Comparison of ENCODE assay signal across 10 cellular contexts in the genomic region with DNA sequence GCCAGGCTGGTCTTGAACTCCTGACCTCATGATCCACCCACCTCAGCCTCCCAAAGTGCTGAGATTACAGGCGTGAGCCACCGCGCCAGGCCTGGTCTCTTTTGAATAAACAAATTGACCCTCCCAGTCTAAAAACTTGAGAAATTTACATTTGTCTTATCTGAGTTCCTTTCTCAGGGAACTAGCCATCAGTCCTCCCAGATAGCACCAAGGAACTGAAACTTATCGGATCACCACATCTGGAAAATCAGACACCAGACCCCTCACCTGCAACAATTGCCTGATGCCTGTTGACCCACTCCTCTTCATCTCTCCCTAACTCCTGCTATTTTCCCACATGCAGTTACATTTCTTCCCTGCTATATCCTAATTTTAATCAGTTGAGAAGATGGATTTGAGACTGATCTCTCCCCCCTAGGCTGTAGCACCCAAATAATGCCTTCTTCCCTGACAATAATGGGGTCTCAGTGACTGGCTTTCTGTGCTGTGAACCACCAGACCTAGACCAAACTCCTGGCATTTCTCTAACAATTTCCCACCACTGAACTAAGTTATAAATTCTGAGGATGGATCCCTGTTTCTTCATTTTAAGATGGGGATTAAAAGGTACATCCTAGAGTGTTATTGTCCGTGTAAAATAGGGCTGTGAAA. TPM values are rescaled to one million over a fixed set of nuclear protein-coding genes. Genes with fewer than 3 reads are reported as not detected.
DNase-seq lines count a peak whose midpoint lies in the region; ATAC-seq, FAIRE-seq and TF ChIP-seq lines count a peak whose summit lies in the region.
"Had no signal": no experiment of that assay in that cellular context is flagged by ENCODE, and none has a peak within 500 bp of the region (broad histone marks: within the 10 kb centered on the region; RNA-seq: fewer than 3 reads in every experiment).

No MANE protein-coding gene starts in this region.

- peaks cover 49% of the 10 kb centered on the region for H3K36me3 Mint-ChIP-seq in activated T-cell treated with anti-CD3 and anti-CD28 coated beads, Interleukin-2, amount 50 U/mL, for 24 hours (ENCODE audit: low read depth)
- peaks cover 37 to 42% of the 10 kb centered on the region in 2 donors for H3K36me3 Mint-ChIP-seq in activated naive CD4-positive, alpha-beta T cell treated with anti-CD3 and anti-CD28 coated beads, Interleukin-2, amount 50 U/mL, for 72 hours

- H3K36me3 ChIP-seq in HepG2 (replicated peaks in 1 of 2; ENCODE audit: control insufficient read depth in 1 of 2, insufficient read depth in 2 of 2, low read length in 2 of 2) = no peaks in the 10 kb centered on the region
- peaks cover 0 to 27% (median 7%) of the 10 kb centered on the region in 3 donors for H3K36me3 ChIP-seq in tibial artery
- H3K36me3 ChIP-seq in MG63 = peaks cover 18% of the 10 kb centered on the region

- no peak for FAIRE-seq in HepG2 (lab: Jason Lieb, UNC)

- H3K4me3 ChIP-seq in HepG2 (replicated peaks in 1 of 3; ENCODE audit: insufficient read depth in 1 of 3, low read depth in 2 of 3, low read length in 3 of 3) (no peak overlapping the region), tibial artery (no peak overlapping the region), MG63 (no peak overlapping the region)

- H3K9me3 Mint-ChIP-seq in activated T-cell treated with anti-CD3 and anti-CD28 coated beads, Interleukin-2, amount 50 U/mL, for 24 hours = peaks cover 11% of the 10 kb centered on the region
- peaks cover 4 to 10% of the 10 kb centered on the region in 2 donors for H3K9me3 Mint-ChIP-seq in activated naive CD4-positive, alpha-beta T cell treated with anti-CD3 and anti-CD28 coated beads, Interleukin-2, amount 50 U/mL, for 72 hours

- peaks cover 6% of the 10 kb centered on the region for H3K9me3 ChIP-seq in HepG2 (ENCODE audit: low read length)
- no peaks in the 10 kb centered on the region for H3K9me3 ChIP-seq in tibial artery
- peaks cover 13% of the 10 kb centered on the region for H3K9me3 ChIP-seq in MG63

- intact Hi-C loops in HepG2 (cut with micrococcal nuclease; ENCODE audit: unreplicated experiment) (no loop called here), tibial artery (cut with DNase I; ENCODE audit: low total_unique reads) (loop anchor here (10.0 kb wide), 1 partner anchor 256 kb away; a partner anchor contains a TSS)

- H3K4me1 ChIP-seq in HepG2 (ENCODE audit: insufficient read depth, low read length) (peaks cover 70% of the 10 kb centered on the region), tibial artery (peaks cover 0 to 41% (median 26%) of the 10 kb centered on the region in 4 donors)

- TF ChIP-seq RAD21 in HepG2 (CRISPR knock-in tag; IDR thresholded peaks at IDR 0.05) = no peak

- H3K27ac ChIP-seq in HepG2 (ENCODE audit: extremely low read length, insufficient read depth, low read length) (no peak overlapping the region), tibial artery (peak overlapping the region; percentile 76 to 81)

- in situ Hi-C loops in HepG2 (cut with HindIII; ENCODE audit: extremely low pct_ligation_motif_present, low pct_unique_long_range_greater_than_20kb) = no loop called here

- H3K27me3 Mint-ChIP-seq in activated T-cell treated with anti-CD3 and anti-CD28 coated beads, Interleukin-2, amount 50 U/mL, for 24 hours = no peaks in the 10 kb centered on the region

- H3K27me3 ChIP-seq in HepG2 (ENCODE audit: control insufficient read depth in 1 of 2, insufficient read depth in 2 of 2, low read length in 2 of 2) = no peaks in the 10 kb centered on the region
- no peaks in the 10 kb centered on the region for H3K27me3 ChIP-seq in tibial artery
- H3K27me3 ChIP-seq in MG63 = no peaks in the 10 kb centered on the region
- H3K27me3 ChIP-seq: left lung had no signal

- peak overlapping the region; percentile 89 for H3K27ac Mint-ChIP-seq in activated T-cell treated with anti-CD3 and anti-CD28 coated beads, Interleukin-2, amount 50 U/mL, for 24 hours
- peak overlapping the region; percentile 75 to 88 for H3K27ac Mint-ChIP-seq in activated naive CD4-positive, alpha-beta T cell treated with anti-CD3 and anti-CD28 coated beads, Interleukin-2, amount 50 U/mL, for 72 hours

- no peak overlapping the region for H3K9ac ChIP-seq in HepG2 (ENCODE audit: insufficient read depth, low read depth, low read length)

- TF ChIP-seq CTCF in HepG2 (CRISPR knock-in tag; IDR thresholded peaks at IDR 0.05) = no peak
- TF ChIP-seq CTCF in tibial artery (IDR thresholded peaks at IDR 0.05) = no peak

- H3K4me2 ChIP-seq in HepG2 (ENCODE audit: low read depth, low read length) = no peak overlapping the region

- BruUV-seq in HepG2 (replicated peaks; lab: Mats Ljungman, UMichigan) = no TSS peak

- POLR2A ChIA-PET in HepG2 (lab: Yijun Ruan, JAX) = interaction anchor here (3.0 kb wide), 1 partner anchor 9 kb away, joined by 23 read pairs; a partner anchor contains a TSS

- peak overlapping the region; percentile 88 for H3K4me3 Mint-ChIP-seq in activated T-cell treated with anti-CD3 and anti-CD28 coated beads, Interleukin-2, amount 50 U/mL, for 24 hours

- no peak for ATAC-seq in activated naive CD4-positive, alpha-beta T cell treated with anti-CD3 and anti-CD28 coated beads, Interleukin-2, amount 50 U/mL, for 72 hours
- no peak for ATAC-seq in HepG2

- CTCF ChIA-PET in HepG2 (lab: Yijun Ruan, JAX; ENCODE audit: low intra/inter-chr PET ratio, low total read pairs) = no interaction called here

- peaks cover 57% of the 10 kb centered on the region for H3K4me1 Mint-ChIP-seq in activated T-cell treated with anti-CD3 and anti-CD28 coated beads, Interleukin-2, amount 50 U/mL, for 24 hours (ENCODE audit: low read depth)

- H2AFZ ChIP-seq in HepG2 (ENCODE audit: low read length) = no peak overlapping the region

- H4K20me1 ChIP-seq in HepG2 (ENCODE audit: insufficient read depth, low read length) = no peaks in the 10 kb centered on the region

- H3K79me2 ChIP-seq in HepG2 (ENCODE audit: insufficient read depth, low read length) = no peaks in the 10 kb centered on the region

- DNase-seq in activated T-cell treated with anti-CD3 and anti-CD28 coated beads, Interleukin-2, amount 50 U/mL, for 24 hours = no peak
- DNase-seq in activated T-cell treated with anti-CD3 and anti-CD28 coated beads, Interleukin-2, amount 50 U/mL, for 1 hour = no peak
- DNase-seq in activated naive CD4-positive, alpha-beta T cell treated with anti-CD3 and anti-CD28 coated beads, Interleukin-2, amount 50 U/mL, for 72 hours (ENCODE audit: low spot score in 2 of 2) = no peak
- no peak for DNase-seq in HepG2 (ENCODE audit: low spot score)
- DNase-seq in tibial artery = no peak
- DNase-seq in MG63 = no peak
- no peak for DNase-seq in GM19240 (ENCODE audit: insufficient read length, low spot score)
- DNase-seq in hepatic stellate cell (ENCODE audit: low spot score) = no peak
- DNase-seq: SIG-M5 had no signal

- TF ChIP-seq POLR2A in HepG2 (IDR thresholded peaks at IDR 0.05; ENCODE audit: insufficient read depth in 1 of 2, low read depth in 2 of 2, low read length in 2 of 2) = no peak

- WGBS in HepG2 (ENCODE audit: low lambda C conversion rate) = 94% methylated on average over 5 of the region's 5 CpGs

- no peak for TF ChIP-seq EP300 in HepG2 (IDR thresholded peaks at IDR 0.05; ENCODE audit: low read depth in 2 of 2, low read length in 2 of 2)
- TF ChIP-seq EP300 in HepG2 (CRISPR knock-in tag; IDR thresholded peaks at IDR 0.05; ENCODE audit: borderline replicate concordance) = no peak

RNA-seq across cellular contexts. Expression of a gene that starts 1.0 kb away (rescaled TPM):
- 10 to 100 TPM; 33.6 to 55.6 TPM for total RNA-seq in activated naive CD4-positive, alpha-beta T cell treated with anti-CD3 and anti-CD28 coated beads, Interleukin-2, amount 50 U/mL, for 72 hours
- total RNA-seq in HepG2 (2016; rRNA removed; fragmentation: Illumina TruSeq; extraction: Trizol) = 38.7 and 45.6 TPM in 2 replicates
- 7.9 and 8.1 TPM in 2 replicates for total RNA-seq in HepG2 (2016; cell fraction: cytosol; rRNA removed; fragmentation: Illumina TruSeq; extraction: Trizol; ENCODE audit: low read depth)
- 38.5 and 46.8 TPM in 2 replicates for total RNA-seq in HepG2 (2016; cell fraction: insoluble cytoplasmic fraction; rRNA removed; fragmentation: Illumina TruSeq; extraction: Trizol)
- 14.5 and 17.4 TPM in 2 replicates for total RNA-seq in HepG2 (2016; cell fraction: membrane; rRNA removed; fragmentation: Illumina TruSeq; extraction: Trizol)
- total RNA-seq in HepG2 (2016; cell fraction: nucleus; rRNA removed; fragmentation: Illumina TruSeq; extraction: Trizol) = 15.4 and 15.7 TPM in 2 replicates
- polyA plus RNA-seq in HepG2 (2011; rRNA removed) = 33.7 and 40.2 TPM in 2 replicates
- polyA plus RNA-seq in HepG2 (2011; cell fraction: cytosol; rRNA removed) = 42.7 and 71.0 TPM in 2 replicates
- 26.4 and 32.1 TPM in 2 replicates for polyA plus RNA-seq in HepG2 (2011; cell fraction: nucleus; rRNA removed)
- 30.4 and 32.9 TPM in 2 replicates for polyA plus RNA-seq in HepG2 (2012)
- 7.7 and 9.2 TPM in 2 replicates for polyA plus RNA-seq in HepG2 (2016; cell fraction: cytosol; fragmentation: Illumina TruSeq; extraction: Trizol; ENCODE audit: low read depth)
- 51.8 and 57.6 TPM in 2 replicates for polyA plus RNA-seq in HepG2 (2016; cell fraction: insoluble cytoplasmic fraction; fragmentation: Illumina TruSeq; extraction: Trizol; ENCODE audit: low read depth)
- 11.5 and 12.6 TPM in 2 replicates for polyA plus RNA-seq in HepG2 (2016; cell fraction: membrane; fragmentation: Illumina TruSeq; extraction: Trizol; ENCODE audit: low read depth)
- 23.3 and 28.1 TPM in 2 replicates for polyA plus RNA-seq in HepG2 (2016; cell fraction: nucleus; fragmentation: Illumina TruSeq; extraction: Trizol; ENCODE audit: insufficient read depth, low read depth)
- 72.8 and 83.4 TPM in 2 replicates for polyA minus RNA-seq in HepG2 (2011; rRNA and poly(A)+ RNA removed; ENCODE audit: low replicate concordance)
- 23.7 and 30.8 TPM in 2 replicates for polyA minus RNA-seq in HepG2 (2011; cell fraction: cytosol; rRNA and poly(A)+ RNA removed)
- polyA minus RNA-seq in HepG2 (2011; cell fraction: nucleus; rRNA and poly(A)+ RNA removed) = 4.5 and 7.2 TPM in 2 replicates
- 139 and 172 TPM in 2 replicates for total RNA-seq in MG63 (2014; rRNA removed; shearing (Covaris generic); ENCODE audit: low replicate concordance)

RNA-seq across cellular contexts. Expression of a gene that starts 8.5 kb away (rescaled TPM):
- total RNA-seq in activated naive CD4-positive, alpha-beta T cell treated with anti-CD3 and anti-CD28 coated beads, Interleukin-2, amount 50 U/mL, for 72 hours = 10 to 100 TPM; 16.7 to 21.5 TPM
- total RNA-seq in HepG2 (2016; rRNA removed; fragmentation: Illumina TruSeq; extraction: Trizol) = 11.9 and 14.4 TPM in 2 replicates
- 2.4 and 3.7 TPM in 2 replicates for total RNA-seq in HepG2 (2016; cell fraction: cytosol; rRNA removed; fragmentation: Illumina TruSeq; extraction: Trizol; ENCODE audit: low read depth)
- total RNA-seq in HepG2 (2016; cell fraction: insoluble cytoplasmic fraction; rRNA removed; fragmentation: Illumina TruSeq; extraction: Trizol) = 12.5 and 15.3 TPM in 2 replicates
- 4.4 and 6.1 TPM in 2 replicates for total RNA-seq in HepG2 (2016; cell fraction: membrane; rRNA removed; fragmentation: Illumina TruSeq; extraction: Trizol)
- 26.3 and 27.5 TPM in 2 replicates for total RNA-seq in HepG2 (2016; cell fraction: nucleus; rRNA removed; fragmentation: Illumina TruSeq; extraction: Trizol)
- 7.1 and 8.4 TPM in 2 replicates for polyA plus RNA-seq in HepG2 (2011; rRNA removed)
- polyA plus RNA-seq in HepG2 (2011; cell fraction: cytosol; rRNA removed) = 4.4 and 5.1 TPM in 2 replicates
- polyA plus RNA-seq in HepG2 (2011; cell fraction: nucleus; rRNA removed) = 17.7 and 21.1 TPM in 2 replicates
- 6.2 and 8.6 TPM in 2 replicates for polyA plus RNA-seq in HepG2 (2012)
- polyA plus RNA-seq in HepG2 (2016; cell fraction: cytosol; fragmentation: Illumina TruSeq; extraction: Trizol; ENCODE audit: low read depth) = 1.3 and 1.5 TPM in 2 replicates
- 10.0 and 10.5 TPM in 2 replicates for polyA plus RNA-seq in HepG2 (2016; cell fraction: insoluble cytoplasmic fraction; fragmentation: Illumina TruSeq; extraction: Trizol; ENCODE audit: low read depth)
- 1.8 and 2.8 TPM in 2 replicates for polyA plus RNA-seq in HepG2 (2016; cell fraction: membrane; fragmentation: Illumina TruSeq; extraction: Trizol; ENCODE audit: low read depth)
- 37.4 and 44.2 TPM in 2 replicates for polyA plus RNA-seq in HepG2 (2016; cell fraction: nucleus; fragmentation: Illumina TruSeq; extraction: Trizol; ENCODE audit: insufficient read depth, low read depth)
- polyA minus RNA-seq in HepG2 (2011; rRNA and poly(A)+ RNA removed; ENCODE audit: low replicate concordance) = 12.9 and 17.6 TPM in 2 replicates
- 2.7 and 5.1 TPM in 2 replicates for polyA minus RNA-seq in HepG2 (2011; cell fraction: cytosol; rRNA and poly(A)+ RNA removed)
- 24.9 and 25.4 TPM in 2 replicates for polyA minus RNA-seq in HepG2 (2011; cell fraction: nucleus; rRNA and poly(A)+ RNA removed)
- 7.6 and 12.1 TPM in 2 replicates for total RNA-seq in MG63 (2014; rRNA removed; shearing (Covaris generic); ENCODE audit: low replicate concordance)
